Comparison of ENCODE assay signal across 8 cellular contexts in genomic region chr19:48819366-48819816, GRCh38. TPM values are rescaled to one million over a fixed set of nuclear protein-coding genes. Genes with fewer than 3 reads are reported as not detected.
A peak's percentile ranks its signal among the peaks of the same experiment; 100 is the strongest.
DNase-seq lines count a peak whose midpoint lies in the region; ATAC-seq and TF ChIP-seq lines count a peak whose summit lies in the region.

No MANE protein-coding gene starts in this region.

- H3K4me2 ChIP-seq in hepatocyte (no peak overlapping the region), mesendoderm (ENCODE audit: low read length) (no peak overlapping the region)

- DNase-seq in HCEC 1CT (peak; percentile 82), adrenal gland (peak; percentile 90 to 98 (median 97)), hepatocyte (ENCODE audit: low spot score) (peak; percentile 52), suprapubic skin (ENCODE audit: low spot score in 2 of 2) (peak; percentile 93 to 96), mesendoderm (no peak), superior temporal gyrus (ENCODE audit: extremely low spot score) (no peak)
- DNase-seq in activated CD4-positive, CD25-positive, alpha-beta regulatory T cell treated with anti-CD3 and anti-CD28 coated beads, Interleukin-2, amount 50 U/mL, for 72 hours: no peak

- TF ChIP-seq EP300 in suprapubic skin (IDR thresholded peaks at IDR 0.05): no peak

- H3K27me3 ChIP-seq in adrenal gland (no peaks in the 10 kb centered on the region), hepatocyte (no peaks in the 10 kb centered on the region), suprapubic skin (no peaks in the 10 kb centered on the region), mesendoderm (ENCODE audit: insufficient read depth, low read length, poor library complexity) (no peaks in the 10 kb centered on the region)

- no peak overlapping the region for H3K23ac ChIP-seq in mesendoderm (ENCODE audit: low read length)

- H3K9me2 ChIP-seq in hepatocyte (replicated peaks; ENCODE audit: insufficient read depth): no peaks in the 10 kb centered on the region

- no peak overlapping the region for H3K4ac ChIP-seq in mesendoderm (ENCODE audit: low read depth, low read length)

- no peaks in the 10 kb centered on the region for H3K36me3 ChIP-seq in adrenal gland (replicated peaks in 1 of 2)
- H3K36me3 ChIP-seq in hepatocyte (replicated peaks; ENCODE audit: insufficient read depth, low read depth): no peaks in the 10 kb centered on the region
- no peaks in the 10 kb centered on the region for H3K36me3 ChIP-seq in suprapubic skin
- no peaks in the 10 kb centered on the region for H3K36me3 ChIP-seq in mesendoderm (ENCODE audit: control insufficient read depth, insufficient read depth, low read length)

- H3K4me1 ChIP-seq in adrenal gland (replicated peaks in 1 of 2) (peaks cover 20 to 28% of the 10 kb centered on the region in 2 donors), hepatocyte (ENCODE audit: insufficient read depth) (peaks cover 12% of the 10 kb centered on the region), suprapubic skin (peaks cover 22% of the 10 kb centered on the region), mesendoderm (ENCODE audit: control insufficient read depth, low read depth, low read length) (no peaks in the 10 kb centered on the region)

- no peak overlapping the region for H4K5ac ChIP-seq in mesendoderm (ENCODE audit: low read length)

- no peak overlapping the region for H2AFZ ChIP-seq in hepatocyte

- H2BK5ac ChIP-seq in mesendoderm (ENCODE audit: low read length): no peak overlapping the region

- H3K9me3 ChIP-seq in adrenal gland (replicated peaks in 1 of 3) (no peaks in the 10 kb centered on the region), hepatocyte (ENCODE audit: low read depth) (no peaks in the 10 kb centered on the region), suprapubic skin (no peaks in the 10 kb centered on the region)

- H3K79me1 ChIP-seq in mesendoderm (ENCODE audit: low read length): no peaks in the 10 kb centered on the region

- peak in 1 of 2 donors; percentile 29 for TF ChIP-seq POLR2A in adrenal gland (IDR thresholded peaks at IDR 0.05)
- no peak for TF ChIP-seq POLR2A in suprapubic skin (IDR thresholded peaks at IDR 0.05)

- whole genome bisulfite sequencing in adrenal gland, 4 donors: 9 to 23% (median 17%) methylated on average over 4 of the region's 4 CpGs
- 61% methylated on average over 4 of the region's 4 CpGs for WGBS in hepatocyte (ENCODE audit: low lambda C conversion rate, missing lambda C conversion rate)
- WGBS in suprapubic skin: 14% methylated on average over 4 of the region's 4 CpGs
- no CpG with 5 or more reads among the region's 4 CpGs for WGBS in mesendoderm (ENCODE audit: extremely low coverage, insufficient coverage, low lambda C conversion rate)

- no peak overlapping the region for H3K9ac ChIP-seq in mesendoderm (ENCODE audit: low read length)

- TF ChIP-seq CTCF in adrenal gland (IDR thresholded peaks at IDR 0.05) (no peak), hepatocyte (IDR thresholded peaks at IDR 0.05; ENCODE audit: poor library complexity) (no peak), suprapubic skin (IDR thresholded peaks at IDR 0.05) (no peak)

- H3K18ac ChIP-seq in mesendoderm (ENCODE audit: low read length): no peak overlapping the region

- H4K8ac ChIP-seq in mesendoderm (ENCODE audit: low read depth, low read length): no peak overlapping the region

- H3K4me3 ChIP-seq in adrenal gland: no peak overlapping the region
- H3K4me3 ChIP-seq in hepatocyte: no peak overlapping the region
- no peak overlapping the region for H3K4me3 ChIP-seq in suprapubic skin
- H3K4me3 ChIP-seq in mesendoderm (ENCODE audit: low read length): no peak overlapping the region

- H2BK120ac ChIP-seq in mesendoderm (ENCODE audit: low read depth, low read length): no peak overlapping the region

- H4K20me1 ChIP-seq in hepatocyte (ENCODE audit: insufficient read depth, poor library complexity, severe bottlenecking): no peaks in the 10 kb centered on the region

- H2AK5ac ChIP-seq in mesendoderm (ENCODE audit: low read length): no peak overlapping the region

- no peaks in the 10 kb centered on the region for H3K79me2 ChIP-seq in hepatocyte
- H3K79me2 ChIP-seq in mesendoderm (ENCODE audit: control insufficient read depth, insufficient read depth, low read length): no peaks in the 10 kb centered on the region

- no peak overlapping the region for H3K56ac ChIP-seq in mesendoderm (ENCODE audit: low read length)

- no peak overlapping the region for H2BK15ac ChIP-seq in mesendoderm (replicated peaks; ENCODE audit: low read depth)

- ATAC-seq in GM19463 (IDR thresholded peaks at IDR 0.05; ENCODE audit: unreplicated experiment): no peak

- intact Hi-C loops in adrenal gland (cut with DNase I): no loop called here

- peak overlapping the region in 4 of 5 donors; percentile 54 to 91 (median 72) for H3K27ac ChIP-seq in adrenal gland
- H3K27ac ChIP-seq in hepatocyte: peak overlapping the region; percentile 44
- peak overlapping the region; percentile 51 for H3K27ac ChIP-seq in suprapubic skin
- H3K27ac ChIP-seq in mesendoderm (ENCODE audit: low read depth, low read length): no peak overlapping the region

RNA-seq across cellular contexts. Expression of gene BCAT2, which starts 8.6 kb away (rescaled TPM):
- total RNA-seq in adrenal gland: 100 to 1,000 TPM in 7 of 8 donors, 10 to 100 TPM in 1; 81.9 to 163 (median 117) TPM
- polyA plus RNA-seq in adrenal gland: 100 to 1,000 TPM in 1 of 3 donors, 10 to 100 TPM in 2; 82.9 to 114 (median 87.6) TPM
- total RNA-seq in hepatocyte: 39.6 and 44.2 TPM in 2 replicates
- polyA plus RNA-seq in hepatocyte: 84.6 and 122 TPM in 2 replicates
- total RNA-seq in suprapubic skin: 10 to 100 TPM; 33.5 to 50.6 (median 38.1) TPM
- 9.1 TPM for polyA plus RNA-seq in mesendoderm (2013, experiment 1 of 2)
- polyA plus RNA-seq in mesendoderm (2013, experiment 2 of 2): 10.4 TPM

RNA-seq across cellular contexts. Expression of gene HSD17B14, which starts 16.9 kb away (rescaled TPM):
- 10 to 100 TPM; 33.0 to 63.0 (median 40.6) TPM for total RNA-seq in adrenal gland
- 100 to 1,000 TPM in 2 of 3 donors, 1 to 10 TPM in 1; 7.4 to 178 (median 135) TPM for polyA plus RNA-seq in adrenal gland
- total RNA-seq in hepatocyte: 64.1 and 67.6 TPM in 2 replicates
- polyA plus RNA-seq in hepatocyte: 91.9 and 107 TPM in 2 replicates
- total RNA-seq in suprapubic skin: 1 to 10 TPM; 2.5 to 3.4 (median 3.1) TPM
- 1.5 TPM for polyA plus RNA-seq in mesendoderm (2013, experiment 1 of 2)
- polyA plus RNA-seq in mesendoderm (2013, experiment 2 of 2): 1.2 TPM

RNA-seq across cellular contexts. Expression of gene PLEKHA4, which starts 49.0 kb away (rescaled TPM):
- total RNA-seq in adrenal gland (10 to 100 TPM; 17.6 to 65.1 (median 25.4) TPM), hepatocyte (7.3 and 8.3 TPM in 2 replicates), suprapubic skin (1 to 10 TPM; 2.8 to 5.1 (median 5.0) TPM)
- polyA plus RNA-seq in adrenal gland (10 to 100 TPM in 2 of 3 donors, 1 to 10 TPM in 1; 7.1 to 74.6 (median 70.8) TPM), hepatocyte (15.1 and 25.8 TPM in 2 replicates)
- 4.9 TPM for polyA plus RNA-seq in mesendoderm (2013, experiment 1 of 2)
- 4.6 TPM for polyA plus RNA-seq in mesendoderm (2013, experiment 2 of 2)

RNA-seq across cellular contexts. Expression of gene PPP1R15A, which starts 52.8 kb away (rescaled TPM):
- 10 to 100 TPM; 29.5 to 54.6 (median 41.5) TPM for total RNA-seq in adrenal gland
- polyA plus RNA-seq in adrenal gland: 100 to 1,000 TPM in 1 of 3 donors, 10 to 100 TPM in 2; 49.2 to 174 (median 73.3) TPM
- total RNA-seq in hepatocyte: 67.1 and 83.1 TPM in 2 replicates
- polyA plus RNA-seq in hepatocyte: 172 and 218 TPM in 2 replicates
- total RNA-seq in suprapubic skin: 100 to 1,000 TPM; 135 to 191 (median 144) TPM
- polyA plus RNA-seq in mesendoderm (2013, experiment 1 of 2): 32.5 TPM
- 33.4 TPM for polyA plus RNA-seq in mesendoderm (2013, experiment 2 of 2)

Comparison
In these comparisons a context has a peak if more than half of its experiments do, and no peak if none do; other contexts are left out.
1. DNase-seq: peak in HCEC 1CT (single experiment), adrenal gland (7 of 7), hepatocyte (single experiment) and suprapubic skin (2 of 2); none in activated CD4-positive, CD25-positive, alpha-beta regulatory T cell treated with anti-CD3 and anti-CD28 coated beads, Interleukin-2, amount 50 U/mL, for 72 hours (single experiment), mesendoderm (single experiment) and superior temporal gyrus (single experiment).
2. RNA of gene HSD17B14, which starts 16.9 kb away (total RNA-seq): 64.1 to 67.6 TPM in hepatocyte and 33.0 to 63.0 TPM in adrenal gland; 2.5 to 3.4 TPM in suprapubic skin; every median in the first group is over 4 times any median in the second.